In the genomic region with DNA sequence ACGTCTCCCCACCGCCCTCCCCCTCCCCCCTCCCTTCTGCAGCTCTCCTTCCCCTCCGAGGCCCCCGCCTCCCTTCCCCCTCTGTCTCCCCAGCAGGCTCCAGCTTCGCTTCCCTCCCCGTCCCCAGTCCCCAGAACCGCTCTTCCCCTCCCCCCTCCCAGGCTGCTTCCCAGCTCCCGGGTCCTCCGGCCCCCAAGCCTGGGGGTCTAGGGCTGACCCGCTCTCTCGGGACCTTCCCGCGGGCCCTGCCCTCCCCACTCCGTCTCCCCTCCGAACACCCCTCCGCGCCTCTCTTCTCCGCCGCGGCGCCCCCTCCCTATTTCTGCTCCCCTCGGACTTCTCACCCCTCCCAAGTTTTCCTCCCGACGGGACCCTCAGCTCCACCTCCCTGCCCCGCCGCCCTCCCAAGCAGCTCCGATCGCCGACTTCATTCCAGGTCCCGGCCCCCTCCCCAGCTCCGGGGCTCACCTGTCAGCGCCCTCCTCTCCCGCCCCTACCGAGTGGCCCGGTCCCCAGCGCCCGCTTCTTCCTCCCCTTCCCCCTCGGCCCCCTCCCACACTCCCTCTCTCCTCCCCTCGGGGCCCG, we compare ENCODE assay signal across 8 cellular contexts. TPM values are rescaled to one million over a fixed set of nuclear protein-coding genes. Genes with fewer than 3 reads are reported as not detected.
A peak's percentile ranks its signal among the peaks of the same experiment; 100 is the strongest.
DNase-seq lines count a peak whose midpoint lies in the region; ATAC-seq and TF ChIP-seq lines count a peak whose summit lies in the region.

No MANE protein-coding gene starts in this region.

- H2AK5ac ChIP-seq in mesendoderm (ENCODE audit: low read length) = no peak overlapping the region

- ATAC-seq in HG03457 (IDR thresholded peaks at IDR 0.05; ENCODE audit: unreplicated experiment) = no peak

- H3K9me2 ChIP-seq in MM.1S (replicated peaks; ENCODE audit: insufficient read depth, low read length) = no peaks in the 10 kb centered on the region

- H3K9ac ChIP-seq in ES-I3 (ENCODE audit: low read depth, low read length) (peak overlapping the region; percentile 41; the same call in 1 of the 2 replicates), MM.1S (ENCODE audit: low read length) (peak overlapping the region; percentile 42; the same call in 1 of the 2 replicates), mesendoderm (ENCODE audit: low read length) (peak overlapping the region; percentile 63)

- H2BK120ac ChIP-seq in mesendoderm (ENCODE audit: low read depth, low read length) = peak overlapping the region; percentile 32

- peak overlapping the region; percentile 57 for H3K4ac ChIP-seq in mesendoderm (ENCODE audit: low read depth, low read length)

- H3K79me1 ChIP-seq in mesendoderm (ENCODE audit: low read length) = no peaks in the 10 kb centered on the region

- H3K27me3 ChIP-seq in MM.1S (replicated peaks; ENCODE audit: insufficient read depth, low read length) (peaks cover 41% of the 10 kb centered on the region), mesendoderm (ENCODE audit: insufficient read depth, low read length, poor library complexity) (peaks cover 32% of the 10 kb centered on the region)

- H3K4me3 ChIP-seq in MM.1S (ENCODE audit: low read length) (peak overlapping the region; percentile 75), mesendoderm (ENCODE audit: low read length) (peak overlapping the region; percentile 43), urinary bladder (ENCODE audit: low read depth, low read length) (peak overlapping the region; percentile 79)

- WGBS in mesendoderm (ENCODE audit: extremely low coverage, insufficient coverage, low lambda C conversion rate) = no CpG with 5 or more reads among the region's 40 CpGs
- WGBS in urinary bladder = 2% methylated on average over 40 of the region's 40 CpGs

- H3K4me2 ChIP-seq in MM.1S (ENCODE audit: low read depth, low read length) (peak overlapping the region; percentile 95), mesendoderm (ENCODE audit: low read length) (peak overlapping the region; percentile 62)

- no peak overlapping the region for H4K8ac ChIP-seq in mesendoderm (ENCODE audit: low read depth, low read length)

- H3K56ac ChIP-seq in mesendoderm (ENCODE audit: low read length) = peak overlapping the region; percentile 79

- DNase-seq in MM.1S (peak; percentile 35), mesendoderm (peak; percentile 45), cerebellar cortex (ENCODE audit: low spot score) (no peak), ACHN (no peak)

- H3K79me2 ChIP-seq in MM.1S (ENCODE audit: low read length) = no peaks in the 10 kb centered on the region
- no peaks in the 10 kb centered on the region for H3K79me2 ChIP-seq in mesendoderm (ENCODE audit: control insufficient read depth, insufficient read depth, low read length)

- no peak overlapping the region for H3K27ac ChIP-seq in MM.1S (ENCODE audit: low read length)
- peak overlapping the region; percentile 54 for H3K27ac ChIP-seq in cingulate gyrus (ENCODE audit: low read depth, low read length)
- H3K27ac ChIP-seq in mesendoderm (ENCODE audit: low read depth, low read length) = peak overlapping the region; percentile 41
- no peak overlapping the region for H3K27ac ChIP-seq in urinary bladder (ENCODE audit: low read depth)

- H2BK5ac ChIP-seq in mesendoderm (ENCODE audit: low read length) = no peak overlapping the region

- no peak for TF ChIP-seq CTCF in MM.1S (IDR thresholded peaks at IDR 0.05; ENCODE audit: low read length)

- in situ Hi-C loops in ACHN (cut with HindIII; ENCODE audit: low pct_ligation_motif_present, low pct_unique_long_range_greater_than_20kb, low sequenced_read_pairs) = no loop called here

- no peaks in the 10 kb centered on the region for H3F3A ChIP-seq in MM.1S (ENCODE audit: insufficient read depth, low read length)

- no peaks in the 10 kb centered on the region for H3K36me3 ChIP-seq in ES-I3 (ENCODE audit: insufficient read depth, low read length)
- H3K36me3 ChIP-seq in MM.1S (replicated peaks; ENCODE audit: insufficient read depth, low read length) = no peaks in the 10 kb centered on the region
- no peaks in the 10 kb centered on the region for H3K36me3 ChIP-seq in mesendoderm (ENCODE audit: control insufficient read depth, insufficient read depth, low read length)
- H3K36me3 ChIP-seq in urinary bladder (ENCODE audit: insufficient read depth) = no peaks in the 10 kb centered on the region

- H3K9me3 ChIP-seq in ES-I3 (ENCODE audit: control insufficient read depth, insufficient read depth, low read length) (no peaks in the 10 kb centered on the region), MM.1S (replicated peaks; ENCODE audit: insufficient read depth, low read length) (no peaks in the 10 kb centered on the region)

- no peak overlapping the region for H2BK15ac ChIP-seq in mesendoderm (replicated peaks; ENCODE audit: low read depth)

- H4K20me1 ChIP-seq in MM.1S (ENCODE audit: insufficient read depth, low read length) = peaks cover 5% of the 10 kb centered on the region

- H3K23ac ChIP-seq in mesendoderm (ENCODE audit: low read length) = no peak overlapping the region

- H4K5ac ChIP-seq in mesendoderm (ENCODE audit: low read length) = no peak overlapping the region

- peak overlapping the region; percentile 78 for H2AFZ ChIP-seq in MM.1S (ENCODE audit: low read length)

- H3K4me1 ChIP-seq in ES-I3 (ENCODE audit: insufficient read depth, low read length) (peaks cover 7% of the 10 kb centered on the region; the same call in 1 of the 2 replicates), MM.1S (ENCODE audit: low read length) (no peaks in the 10 kb centered on the region), mesendoderm (ENCODE audit: control insufficient read depth, low read depth, low read length) (no peaks in the 10 kb centered on the region), urinary bladder (ENCODE audit: insufficient read depth) (no peaks in the 10 kb centered on the region)

- H3K18ac ChIP-seq in mesendoderm (ENCODE audit: low read length) = peak overlapping the region; percentile 66

RNA-seq across cellular contexts. Expression of a gene that starts 1.1 kb away (rescaled TPM):
- polyA plus RNA-seq in mesendoderm (2013, experiment 1 of 2) = 0.04 TPM
- 0.08 TPM for polyA plus RNA-seq in mesendoderm (2013, experiment 2 of 2)
- total RNA-seq in urinary bladder = 2.1 TPM
- 9.5 TPM for polyA plus RNA-seq in urinary bladder

Comparison
In these comparisons a context has a peak if more than half of its experiments do, and no peak if none do; other contexts are left out.
1. DNase-seq: peak in MM.1S (single experiment) and mesendoderm (single experiment); none in cerebellar cortex (single experiment) and ACHN (single experiment).
2. H3K27ac ChIP-seq: peak in cingulate gyrus (single experiment) and mesendoderm (single experiment); none in MM.1S (single experiment) and urinary bladder (single experiment).
3. Peak in every context shown above with its lines, with median percentiles within 50 percentile points of each other: H3K9ac ChIP-seq and H3K4me3 ChIP-seq.